26 cellular contexts compared by ENCODE assay signal in the genomic region with DNA sequence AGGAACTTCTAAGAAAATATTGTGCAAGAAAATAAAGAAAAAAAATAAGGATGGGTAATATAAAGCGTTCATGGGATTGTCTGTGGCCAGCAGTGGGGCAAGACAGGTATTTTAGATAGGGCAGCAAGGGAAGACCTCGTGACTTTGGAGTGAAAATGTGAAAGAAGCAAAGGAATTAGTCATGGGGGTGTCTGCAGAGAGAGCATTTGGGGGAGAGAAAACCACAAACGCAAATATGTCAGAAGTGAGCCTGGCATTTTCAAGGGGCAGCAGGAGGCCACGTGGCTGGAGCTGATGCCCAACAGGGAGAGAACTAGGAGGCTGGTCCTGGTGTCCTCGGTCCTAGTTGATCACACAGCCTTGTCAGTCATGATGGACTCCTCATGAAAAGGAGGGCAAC. TPM values are rescaled to one million over a fixed set of nuclear protein-coding genes. Genes with fewer than 3 reads are reported as not detected.
A peak's percentile ranks its signal among the peaks of the same experiment; 100 is the strongest.
DNase-seq lines count a peak whose midpoint lies in the region; ATAC-seq and TF ChIP-seq lines count a peak whose summit lies in the region.
"Had no signal": no experiment of that assay in that cellular context is flagged by ENCODE, and none has a peak within 500 bp of the region (broad histone marks: within the 10 kb centered on the region; RNA-seq: fewer than 3 reads in every experiment).

No MANE protein-coding gene starts in this region.

- intact Hi-C loops in natural killer cell (cut with micrococcal nuclease): no loop called here
- intact Hi-C loops in A673 (cut with micrococcal nuclease; ENCODE audit: unreplicated experiment): no loop called here

- no peak overlapping the region for H3K27ac ChIP-seq in A673 (ENCODE audit: low read depth, low read length, poor library complexity, severe bottlenecking)
- H3K27ac ChIP-seq: C4-2B, esophagus muscularis mucosa, RWPE1 had no signal

- no peak for TF ChIP-seq CTCF in natural killer cell (IDR thresholded peaks at IDR 0.05)
- no peak for TF ChIP-seq CTCF in A673 (conservative IDR thresholded peaks at IDR 0.05; ENCODE audit: low read depth, low read length)

- no peaks in the 10 kb centered on the region for H3K27me3 ChIP-seq in A673 (replicated peaks; ENCODE audit: insufficient read depth, low read depth, low read length, poor library complexity)
- H3K27me3 ChIP-seq: esophagus muscularis mucosa had no signal

- H3K4me1 Mint-ChIP-seq in natural killer cell treated with Interleukin-12 subunit alpha and Interleukin-12 subunit beta and Interleukin-15 and Interleukin-18, amount 100 ng/mL, for 72 hours (ENCODE audit: low read depth in 2 of 2): peaks cover 39 to 48% of the 10 kb centered on the region in 2 donors
- H3K4me1 Mint-ChIP-seq in natural killer cell: peaks cover 6 to 7% of the 10 kb centered on the region in 2 donors

- no TSS peak for BruUV-seq in A673 (replicated peaks; lab: Mats Ljungman, UMichigan)

- H3K27ac Mint-ChIP-seq in natural killer cell treated with Interleukin-12 subunit alpha and Interleukin-12 subunit beta and Interleukin-15 and Interleukin-18, amount 100 ng/mL, for 72 hours: peak overlapping the region; percentile 95 to 96
- H3K27ac Mint-ChIP-seq in natural killer cell: no peak overlapping the region
- H3K27ac Mint-ChIP-seq: activated CD8-positive, alpha-beta T cell treated with anti-CD3 and anti-CD28 coated beads, Interleukin-2, amount 10 ng/mL, durations not matched to agents 7 days and 5 days had no signal

- peak overlapping the region; percentile 88 for H3K4me3 Mint-ChIP-seq in natural killer cell treated with Interleukin-12 subunit alpha and Interleukin-12 subunit beta and Interleukin-15 and Interleukin-18, amount 100 ng/mL, for 72 hours
- no peak overlapping the region for H3K4me3 Mint-ChIP-seq in natural killer cell
- H3K4me3 Mint-ChIP-seq: activated CD8-positive, alpha-beta T cell treated with anti-CD3 and anti-CD28 coated beads, Interleukin-2, amount 10 ng/mL, durations not matched to agents 7 days and 5 days; H9 had no signal

- ATAC-seq in natural killer cell treated with Interleukin-12 subunit alpha and Interleukin-12 subunit beta and Interleukin-15 and Interleukin-18, amount 100 ng/mL, for 72 hours: no peak
- ATAC-seq in natural killer cell (no peak), GM21717 (IDR thresholded peaks at IDR 0.05; ENCODE audit: unreplicated experiment) (no peak)
- ATAC-seq: activated CD8-positive, alpha-beta T cell treated with anti-CD3 and anti-CD28 coated beads, Interleukin-2, amount 10 ng/mL, durations not matched to agents 7 days and 5 days had no signal

- POLR2A ChIA-PET in A673 (lab: Charles Lee; ENCODE audit: low non-redundant PET): no interaction called here

- H3K4me3 ChIP-seq in A673 (ENCODE audit: low read depth, low read length, poor library complexity, severe bottlenecking): no peak overlapping the region
- H3K4me3 ChIP-seq: esophagus muscularis mucosa had no signal

- peaks cover 43% of the 10 kb centered on the region for H3K36me3 Mint-ChIP-seq in natural killer cell treated with Interleukin-12 subunit alpha and Interleukin-12 subunit beta and Interleukin-15 and Interleukin-18, amount 100 ng/mL, for 72 hours
- H3K36me3 Mint-ChIP-seq in natural killer cell: no peaks in the 10 kb centered on the region

- DNase-seq in natural killer cell treated with Interleukin-12 subunit alpha and Interleukin-12 subunit beta and Interleukin-15 and Interleukin-18, amount 100 ng/mL, for 72 hours (ENCODE audit: low spot score): no peak
- DNase-seq in natural killer cell (no peak), RPMI7951 (ENCODE audit: low read depth) (peak; percentile 73), glomerular visceral epithelial cell (ENCODE audit: extremely low spot score) (peak; percentile 37), A673 (ENCODE audit: low spot score) (no peak), NCI-H510A (lab: John Stamatoyannopoulos, UW) (no peak), NCI-H774 (lab: John Stamatoyannopoulos, UW) (no peak)
- DNase-seq: activated CD4-positive, CD25-positive, alpha-beta regulatory T cell; activated CD8-positive, alpha-beta T cell treated with anti-CD3 and anti-CD28 coated beads, Interleukin-2, amount 10 ng/mL, durations not matched to agents 7 days and 5 days; activated naive CD4-positive, alpha-beta T cell treated with Interleukin-2 at 50 U/mL for 16 hours; aorta; effector CD8-positive, alpha-beta T cell; H9; MM.1S; NCI-H146; NCI-H524 treated with DMSO at 0.1 percent for 48 hours; small intestine; stimulated activated CD4-positive, alpha-beta T cell treated with anti-CD3 and anti-CD28 coated beads, Interleukin-2, amount 100 ng/mL, for 48 hours; stimulated activated naive CD4-positive, alpha-beta T cell treated with Interleukin-2 at 50 U/mL for 16 hours; T-helper 9 cell; trophoblast cell had no signal

- CTCF ChIA-PET in A673 (lab: Charles Lee): no interaction called here

- H3K9me3 ChIP-seq in A673 (ENCODE audit: low read depth, low read length, poor library complexity, severe bottlenecking): no peaks in the 10 kb centered on the region
- H3K9me3 ChIP-seq: esophagus muscularis mucosa had no signal

- peaks cover 96% of the 10 kb centered on the region for H3K36me3 ChIP-seq in A673 (ENCODE audit: insufficient read depth, low read length, poor library complexity, severe bottlenecking)
- H3K36me3 ChIP-seq: esophagus muscularis mucosa had no signal

- no peaks in the 10 kb centered on the region for H3K27me3 Mint-ChIP-seq in natural killer cell treated with Interleukin-12 subunit alpha and Interleukin-12 subunit beta and Interleukin-15 and Interleukin-18, amount 100 ng/mL, for 72 hours
- H3K27me3 Mint-ChIP-seq in natural killer cell (ENCODE audit: low read depth in 2 of 2): peaks cover 0 to 5% of the 10 kb centered on the region in 2 donors
- H3K27me3 Mint-ChIP-seq: IgD-negative memory B cell had no signal

- H3K4me1 ChIP-seq in A673 (ENCODE audit: insufficient read depth, low read length, poor library complexity, severe bottlenecking): no peaks in the 10 kb centered on the region

- H3K9me3 Mint-ChIP-seq in natural killer cell treated with Interleukin-12 subunit alpha and Interleukin-12 subunit beta and Interleukin-15 and Interleukin-18, amount 100 ng/mL, for 72 hours: peaks cover 4% of the 10 kb centered on the region
- no peaks in the 10 kb centered on the region for H3K9me3 Mint-ChIP-seq in natural killer cell

RNA-seq across cellular contexts. Expression of gene RUBCNL, which starts 31.1 kb away (rescaled TPM):
- 1 to 10 TPM; 2.0 to 3.0 TPM for total RNA-seq in natural killer cell treated with Interleukin-12 subunit alpha and Interleukin-12 subunit beta and Interleukin-15 and Interleukin-18, amount 100 ng/mL, for 72 hours
- total RNA-seq in natural killer cell (1 to 10 TPM; 1.6 to 2.3 (median 2.1) TPM), A673 (2021) (110 and 126 TPM in 2 replicates)
- total RNA-seq in RPMI7951 (2014; rRNA removed; shearing (Covaris generic)): not detected in 2 replicates

Comparison
In these comparisons a context has a peak if more than half of its experiments do, and no peak if none do; other contexts are left out.
1. H3K27ac Mint-ChIP-seq: peak in natural killer cell treated with Interleukin-12 subunit alpha and Interleukin-12 subunit beta and Interleukin-15 and Interleukin-18, amount 100 ng/mL, for 72 hours (2 of 2); none in natural killer cell (0 of 2).
2. DNase-seq: peak in RPMI7951 (single experiment) and glomerular visceral epithelial cell (single experiment); none in natural killer cell treated with Interleukin-12 subunit alpha and Interleukin-12 subunit beta and Interleukin-15 and Interleukin-18, amount 100 ng/mL, for 72 hours (single experiment), natural killer cell (single experiment), A673 (single experiment), NCI-H510A (single experiment) and NCI-H774 (single experiment).
3. RNA of gene RUBCNL, which starts 31.1 kb away (total RNA-seq): 110 to 126 TPM in A673; 2.0 to 3.0 TPM in natural killer cell treated with Interleukin-12 subunit alpha and Interleukin-12 subunit beta and Interleukin-15 and Interleukin-18, amount 100 ng/mL, for 72 hours, 1.6 to 2.3 TPM in natural killer cell and not detected in RPMI7951; every median in the first group is over 10 times any median in the second.